ENCODE assay signal across 7 cellular contexts in genomic region chr10:18216482-18216881, GRCh38.
DNase-seq lines count a peak whose midpoint lies in the region; ATAC-seq, FAIRE-seq and TF ChIP-seq lines count a peak whose summit lies in the region.

No MANE protein-coding gene starts in this region.

- DNase-seq in GM12864 (ENCODE audit: low read depth) (no peak), epithelial cell of esophagus (ENCODE audit: low read depth) (peak; percentile 24), pancreas (no peak), ACHN (no peak)
- DNase-seq in stimulated activated CD4-positive, alpha-beta T cell treated with anti-CD3 and anti-CD28 coated beads, Interleukin-15, amount 100 ng/mL, for 24 hours: no peak
- DNase-seq in stimulated activated CD4-positive, alpha-beta T cell treated with anti-CD3 and anti-CD28 coated beads, Interleukin-2, amount 100 ng/mL, for 48 hours: no peak

- peak; percentile 25 for TF ChIP-seq CTCF in GM12864 (IDR thresholded peaks at IDR 0.05; ENCODE audit: low read depth, low read length, missing control alignments)
- TF ChIP-seq CTCF in OCI-LY3 (IDR thresholded peaks at IDR 0.05; ENCODE audit: low read depth, low read length): peak; percentile 53
- TF ChIP-seq CTCF in epithelial cell of esophagus (IDR thresholded peaks at IDR 0.05; ENCODE audit: insufficient read depth, low read depth, low read length, missing control alignments): peak; percentile 59
- peak in 2 of 4 donors; percentile 6 to 13 for TF ChIP-seq CTCF in pancreas (IDR thresholded peaks at IDR 0.05)

- H3K36me3 ChIP-seq in OCI-LY3 (replicated peaks; ENCODE audit: low read depth, low read length): no peaks in the 10 kb centered on the region
- H3K36me3 ChIP-seq in pancreas: no peaks in the 10 kb centered on the region

- H3K4me1 ChIP-seq in OCI-LY3 (ENCODE audit: low read length): 0 out of 2 replicates have a peak, but pooled peaks cover 3% of the 10 kb centered on the region
- peaks cover 8 to 16% (median 12%) of the 10 kb centered on the region in 3 donors for H3K4me1 ChIP-seq in pancreas

- no peaks in the 10 kb centered on the region for H3K9me3 ChIP-seq in OCI-LY3 (ENCODE audit: insufficient read depth, low read length)
- no peaks in the 10 kb centered on the region for H3K9me3 ChIP-seq in pancreas

- in situ Hi-C loops in ACHN (cut with HindIII; ENCODE audit: low pct_ligation_motif_present, low pct_unique_long_range_greater_than_20kb, low sequenced_read_pairs): no loop called here

- H3K79me2 ChIP-seq in OCI-LY3 (ENCODE audit: low read length): no peaks in the 10 kb centered on the region

- H3K27me3 ChIP-seq in OCI-LY3 (ENCODE audit: low read depth, low read length): no peaks in the 10 kb centered on the region
- no peaks in the 10 kb centered on the region for H3K27me3 ChIP-seq in pancreas

- 51 to 54% methylated on average over 2 of the region's 2 CpGs for WGBS in pancreas, 2 donors

- no peak overlapping the region for H2AFZ ChIP-seq in OCI-LY3 (ENCODE audit: low read depth, low read length)

- intact Hi-C loops in pancreas (cut with DNase I): no loop called here

- ATAC-seq in pancreas: peak in 3 of 4 donors; percentile 30 to 57 (median 49)

- H3K27ac ChIP-seq in OCI-LY3 (ENCODE audit: low read length): no peak overlapping the region
- H3K27ac ChIP-seq in pancreas: no peak overlapping the region

- no peak overlapping the region for H3K9ac ChIP-seq in OCI-LY3 (ENCODE audit: low read length)

- no peak overlapping the region for H3K4me3 ChIP-seq in GM12864 (ENCODE audit: low read depth, low read length)
- no peak overlapping the region for H3K4me3 ChIP-seq in OCI-LY3 (ENCODE audit: low read length)
- H3K4me3 ChIP-seq in epithelial cell of esophagus (ENCODE audit: low read length): no peak overlapping the region
- no peak overlapping the region for H3K4me3 ChIP-seq in pancreas

- H3K4me2 ChIP-seq in OCI-LY3 (ENCODE audit: low read length): no peak overlapping the region

- FAIRE-seq in pancreas (lab: Jason Lieb, UNC): no peak

- no peaks in the 10 kb centered on the region for H4K20me1 ChIP-seq in OCI-LY3 (ENCODE audit: insufficient read depth, low read length)
